Comparison of ENCODE assay signal across 8 cellular contexts in the genomic region with DNA sequence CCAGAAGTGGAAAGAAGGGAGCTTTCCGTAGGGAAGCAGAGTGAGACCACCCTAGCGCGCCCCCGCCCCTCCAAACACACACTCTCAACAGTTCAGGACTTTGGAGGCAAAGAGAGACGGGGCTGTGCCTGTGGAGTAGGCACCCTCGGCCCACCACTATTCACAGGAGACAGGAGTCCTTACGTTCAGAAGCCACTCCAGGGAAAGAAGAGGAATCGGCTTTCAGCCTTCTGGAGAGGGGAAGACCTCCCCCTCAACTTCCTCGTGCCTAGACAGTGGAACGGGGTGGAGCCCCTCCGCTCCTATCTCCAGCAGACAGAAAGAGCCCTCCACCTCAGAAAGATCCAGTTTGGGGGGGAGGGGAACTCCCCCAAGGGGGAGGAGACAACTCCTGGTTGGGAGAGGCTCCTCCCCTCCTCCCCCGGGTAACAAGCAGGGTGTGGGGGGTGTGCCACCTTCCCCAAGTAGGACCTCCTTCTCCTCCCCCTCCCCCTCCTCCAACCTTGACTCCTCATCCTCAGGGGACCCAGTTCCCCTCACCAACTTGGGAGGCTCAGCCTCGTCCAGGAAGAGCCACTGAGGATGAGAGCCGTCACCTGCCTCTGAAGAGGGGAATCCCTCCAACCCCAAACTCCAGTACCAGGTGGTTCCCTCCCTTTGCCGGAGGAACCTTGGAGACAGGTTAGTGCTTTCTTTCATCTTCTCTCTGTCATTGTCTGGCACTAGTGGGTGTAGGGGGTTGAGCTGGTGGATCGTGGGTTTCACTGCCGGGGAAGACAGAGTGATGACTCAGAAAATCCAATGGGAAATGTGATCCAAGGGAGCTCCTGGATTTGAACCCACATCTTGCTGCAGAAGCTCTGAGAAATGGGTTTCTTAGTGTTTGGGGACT. TPM values are rescaled to one million over a fixed set of nuclear protein-coding genes. Genes with fewer than 3 reads are reported as not detected.
DNase-seq lines count a peak whose midpoint lies in the region; ATAC-seq and TF ChIP-seq lines count a peak whose summit lies in the region.

No MANE protein-coding gene starts in this region.

- POLR2A ChIA-PET in activated B cell treated with CpG ODN at 0.5 μM for 24 hours (lab: Charles Lee), result interaction anchor here (0.6 to 2.7 kb wide), 4 partner anchors 63 to 100 kb away, joined by 3 to 8 read pairs (median 6); partner anchors contain the start of gene SLC2A3

- H3K4me1 Mint-ChIP-seq in CD14-positive monocyte, result peaks cover 58% of the 10 kb centered on the region
- peaks cover 58% of the 10 kb centered on the region for H3K4me1 Mint-ChIP-seq in activated B cell treated with CpG ODN at 0.5 μM for 24 hours
- H3K4me1 Mint-ChIP-seq in stimulated activated naive B cell treated with anti-CD40 and anti-IgM and Interleukin-4, amounts not matched to agents 10 μg/mL and 1 μg/mL and 100 μg/mL, for 72 hours, result peaks cover 46 to 63% of the 10 kb centered on the region in 2 donors

- peak; percentile 32 for ATAC-seq in GM19395 (IDR thresholded peaks at IDR 0.05; ENCODE audit: unreplicated experiment)
- ATAC-seq in activated B cell treated with CpG ODN at 0.5 μM for 24 hours (ENCODE audit: low read depth), result peak; percentile 11
- ATAC-seq in lower lobe of right lung, result peak; percentile 54 to 57
- peak; percentile 15 to 23 for ATAC-seq in stimulated activated naive B cell treated with anti-CD40 and anti-IgM and Interleukin-4, amounts not matched to agents 10 μg/mL and 1 μg/mL and 100 μg/mL, for 72 hours (replicated peaks)
- no peak for ATAC-seq in GM21367 (IDR thresholded peaks at IDR 0.05; ENCODE audit: unreplicated experiment)

- H3K79me2 ChIP-seq in MM.1S (ENCODE audit: low read length), result peaks cover 40% of the 10 kb centered on the region

- H2AFZ ChIP-seq in MM.1S (ENCODE audit: low read length), result peak overlapping the region; percentile 95

- H3K9ac ChIP-seq in MM.1S (ENCODE audit: low read length), result peak overlapping the region; percentile 98

- H3K4me3 ChIP-seq in MM.1S (ENCODE audit: low read length) (peak overlapping the region; percentile 99), lower lobe of right lung (peak overlapping the region; percentile 97)
- H3K4me3 ChIP-seq in effector memory CD4-positive, alpha-beta T cell (ENCODE audit: insufficient read depth, low read depth, low read length, poor library complexity, severe bottlenecking), result peak overlapping the region; percentile 94

- peak overlapping the region; percentile 88 to 94 for H3K4me3 Mint-ChIP-seq in CD14-positive monocyte
- H3K4me3 Mint-ChIP-seq in activated B cell treated with CpG ODN at 0.5 μM for 24 hours, result peak overlapping the region; percentile 85
- H3K4me3 Mint-ChIP-seq in stimulated activated naive B cell treated with anti-CD40 and anti-IgM and Interleukin-4, amounts not matched to agents 10 μg/mL and 1 μg/mL and 100 μg/mL, for 72 hours, result peak overlapping the region; percentile 90

- H3K36me3 Mint-ChIP-seq in CD14-positive monocyte (peaks cover 21 to 25% of the 10 kb centered on the region in 2 donors), activated B cell treated with CpG ODN at 0.5 μM for 24 hours (ENCODE audit: low read depth) (no peaks in the 10 kb centered on the region)
- H3K36me3 Mint-ChIP-seq in stimulated activated naive B cell treated with anti-CD40 and anti-IgM and Interleukin-4, amounts not matched to agents 10 μg/mL and 1 μg/mL and 100 μg/mL, for 72 hours, result peaks cover 3 to 12% of the 10 kb centered on the region in 2 donors

- H3K9me3 ChIP-seq in MM.1S (replicated peaks; ENCODE audit: insufficient read depth, low read length), result no peaks in the 10 kb centered on the region
- H3K9me3 ChIP-seq in effector memory CD4-positive, alpha-beta T cell (ENCODE audit: control insufficient read depth, low read length), result no peaks in the 10 kb centered on the region
- no peaks in the 10 kb centered on the region for H3K9me3 ChIP-seq in lower lobe of right lung

- H3K36me3 ChIP-seq in MM.1S (replicated peaks; ENCODE audit: insufficient read depth, low read length), result no peaks in the 10 kb centered on the region
- no peaks in the 10 kb centered on the region for H3K36me3 ChIP-seq in effector memory CD4-positive, alpha-beta T cell (ENCODE audit: control insufficient read depth, insufficient read depth, low read length)
- peaks cover 3% of the 10 kb centered on the region for H3K36me3 ChIP-seq in lower lobe of right lung

- peak overlapping the region; percentile 82 to 92 (median 88) for H3K27ac Mint-ChIP-seq in CD14-positive monocyte
- H3K27ac Mint-ChIP-seq in activated B cell treated with CpG ODN at 0.5 μM for 24 hours, result peak overlapping the region; percentile 68
- peak overlapping the region; percentile 85 for H3K27ac Mint-ChIP-seq in stimulated activated naive B cell treated with anti-CD40 and anti-IgM and Interleukin-4, amounts not matched to agents 10 μg/mL and 1 μg/mL and 100 μg/mL, for 72 hours

- H4K20me1 ChIP-seq in MM.1S (ENCODE audit: insufficient read depth, low read length), result no peaks in the 10 kb centered on the region

- H3K27me3 ChIP-seq in MM.1S (replicated peaks; ENCODE audit: insufficient read depth, low read length) (no peaks in the 10 kb centered on the region), lower lobe of right lung (ENCODE audit: low read depth) (no peaks in the 10 kb centered on the region)
- H3K27me3 ChIP-seq in effector memory CD4-positive, alpha-beta T cell (replicated peaks; ENCODE audit: control insufficient read depth, insufficient read depth, low read length, poor library complexity, severe bottlenecking), result no peaks in the 10 kb centered on the region

- H3K9me3 Mint-ChIP-seq in CD14-positive monocyte (no peaks in the 10 kb centered on the region), activated B cell treated with CpG ODN at 0.5 μM for 24 hours (no peaks in the 10 kb centered on the region)
- no peaks in the 10 kb centered on the region for H3K9me3 Mint-ChIP-seq in stimulated activated naive B cell treated with anti-CD40 and anti-IgM and Interleukin-4, amounts not matched to agents 10 μg/mL and 1 μg/mL and 100 μg/mL, for 72 hours

- TF ChIP-seq CTCF in CD14-positive monocyte (IDR thresholded peaks at IDR 0.05) (no peak), MM.1S (IDR thresholded peaks at IDR 0.05; ENCODE audit: low read length) (no peak), activated B cell treated with CpG ODN at 0.5 μM for 24 hours (IDR thresholded peaks at IDR 0.05) (no peak), lower lobe of right lung (IDR thresholded peaks at IDR 0.05) (no peak)

- no peaks in the 10 kb centered on the region for H3F3A ChIP-seq in MM.1S (ENCODE audit: insufficient read depth, low read length)

- CTCF ChIA-PET in activated B cell treated with CpG ODN at 0.5 μM for 24 hours (lab: Charles Lee), result interaction anchor here (0.9 to 1.5 kb wide), 2 partner anchors 12 to 100 kb away, joined by 4 to 5 read pairs; no protein-coding TSS in a partner anchor

- intact Hi-C loops in CD14-positive monocyte (cut with micrococcal nuclease) (loop anchor here in 1 of 2 donors (10.0 kb wide), 1 partner anchor 201 kb away; no protein-coding TSS in a partner anchor), activated B cell treated with CpG ODN at 0.5 μM for 24 hours (cut with micrococcal nuclease) (loop anchor here (2.0 to 10.0 kb wide), 2 partner anchors 13 to 361 kb away; no protein-coding TSS in a partner anchor), lower lobe of right lung (cut with DNase I) (no loop called here)

- peaks cover 27% of the 10 kb centered on the region; the same call in 1 of the 2 replicates for H3K4me1 ChIP-seq in MM.1S (ENCODE audit: low read length)
- H3K4me1 ChIP-seq in effector memory CD4-positive, alpha-beta T cell (ENCODE audit: control insufficient read depth, insufficient read depth, low read length, poor library complexity, severe bottlenecking), result peaks cover 53% of the 10 kb centered on the region
- H3K4me1 ChIP-seq in lower lobe of right lung, result peaks cover 56% of the 10 kb centered on the region

- H3K27me3 Mint-ChIP-seq in CD14-positive monocyte (ENCODE audit: low read depth in 3 of 3) (no peaks in the 10 kb centered on the region), activated B cell treated with CpG ODN at 0.5 μM for 24 hours (no peaks in the 10 kb centered on the region)
- H3K27me3 Mint-ChIP-seq in stimulated activated naive B cell treated with anti-CD40 and anti-IgM and Interleukin-4, amounts not matched to agents 10 μg/mL and 1 μg/mL and 100 μg/mL, for 72 hours, result no peaks in the 10 kb centered on the region

- DNase-seq in CD14-positive monocyte (ENCODE audit: low spot score) (no peak), MM.1S (peak; percentile 19), activated B cell treated with CpG ODN at 0.5 μM for 24 hours (peak; percentile 29), lower lobe of right lung (no peak)
- peak; percentile 31 to 51 (median 35) for DNase-seq in effector memory CD4-positive, alpha-beta T cell
- peak; percentile 9 for DNase-seq in stimulated activated naive B cell treated with anti-CD40 and anti-IgM and Interleukin-4, amounts not matched to agents 10 μg/mL and 1 μg/mL and 100 μg/mL, for 72 hours

- H3K27ac ChIP-seq in MM.1S (ENCODE audit: low read length) (peak overlapping the region; percentile 52; the same call in 1 of the 2 replicates), lower lobe of right lung (peak overlapping the region; percentile 97)
- H3K27ac ChIP-seq in effector memory CD4-positive, alpha-beta T cell (ENCODE audit: insufficient read depth, low read length, poor library complexity, severe bottlenecking), result peak overlapping the region; percentile 95

- peak overlapping the region; percentile 97 for H3K4me2 ChIP-seq in MM.1S (ENCODE audit: low read depth, low read length)

- no peaks in the 10 kb centered on the region for H3K9me2 ChIP-seq in MM.1S (replicated peaks; ENCODE audit: insufficient read depth, low read length)

RNA-seq across cellular contexts. Expression of gene FOXJ2, which starts 0.9 kb away (rescaled TPM):
- polyA plus RNA-seq in CD14-positive monocyte, result 1 to 10 TPM; 4.9 to 7.4 TPM
- total RNA-seq in activated B cell treated with CpG ODN at 0.5 μM for 24 hours (12.5 and 13.6 TPM in 2 replicates), lower lobe of right lung (19.8 TPM)

RNA-seq across cellular contexts. Expression of gene C3AR1, which starts 32.8 kb away (rescaled TPM):
- 100 to 1,000 TPM in 1 of 2 donors, 10 to 100 TPM in 1; 67.3 to 222 TPM for polyA plus RNA-seq in CD14-positive monocyte
- total RNA-seq in activated B cell treated with CpG ODN at 0.5 μM for 24 hours (0.11 and 0.29 TPM in 2 replicates), lower lobe of right lung (62.1 TPM)

RNA-seq across cellular contexts. Expression of gene NECAP1, which starts 48.7 kb away (rescaled TPM):
- 10 to 100 TPM; 18.7 to 30.0 TPM for polyA plus RNA-seq in CD14-positive monocyte
- total RNA-seq in activated B cell treated with CpG ODN at 0.5 μM for 24 hours (27.9 and 35.8 TPM in 2 replicates), lower lobe of right lung (40.1 TPM)

Comparison
In these comparisons a context has a peak if more than half of its experiments do, and no peak if none do; other contexts are left out.
1. DNase-seq: peak in MM.1S (single experiment), activated B cell treated with CpG ODN at 0.5 μM for 24 hours (single experiment), effector memory CD4-positive, alpha-beta T cell (3 of 3) and stimulated activated naive B cell treated with anti-CD40 and anti-IgM and Interleukin-4, amounts not matched to agents 10 μg/mL and 1 μg/mL and 100 μg/mL, for 72 hours (single experiment); none in CD14-positive monocyte (single experiment) and lower lobe of right lung (single experiment).
2. RNA of gene C3AR1, which starts 32.8 kb away (total RNA-seq): 62.1 TPM in lower lobe of right lung (single experiment); 0.11 to 0.29 TPM in activated B cell treated with CpG ODN at 0.5 μM for 24 hours; every median in the first group is over 10 times any median in the second.
3. Peak in every context shown above with its lines, with median percentiles within 50 percentile points of each other: H3K27ac Mint-ChIP-seq, H3K4me3 Mint-ChIP-seq, H3K27ac ChIP-seq and H3K4me3 ChIP-seq.